8 cellular contexts compared by ENCODE assay signal in the genomic region with DNA sequence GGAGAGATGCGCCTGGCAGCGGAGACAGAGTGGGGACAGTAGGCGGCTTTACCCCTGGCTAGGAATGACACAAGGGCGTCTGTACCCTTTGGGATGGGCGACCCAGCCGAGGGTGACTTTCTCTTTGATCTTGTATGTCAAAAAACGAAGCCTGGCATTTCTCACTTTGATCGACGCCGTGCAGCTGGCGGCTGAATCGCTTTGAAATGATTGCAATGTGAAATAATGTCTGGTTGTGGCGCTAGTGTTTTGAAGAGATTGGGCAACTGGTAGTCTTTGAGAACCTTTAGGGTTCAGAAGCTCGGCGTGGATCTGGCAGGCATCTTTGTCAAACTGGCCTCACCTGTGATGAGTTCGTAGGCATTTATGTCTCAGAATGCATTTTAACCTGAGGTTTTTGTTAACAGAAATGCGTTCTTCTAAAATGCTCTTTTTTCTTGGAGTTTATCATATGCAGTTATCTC. TPM values are rescaled to one million over a fixed set of nuclear protein-coding genes. Genes with fewer than 3 reads are reported as not detected.
DNase-seq lines count a peak whose midpoint lies in the region; ATAC-seq lines count a peak whose summit lies in the region.

No MANE protein-coding gene starts in this region.

- peaks cover 26% of the 10 kb centered on the region for H3K36me3 ChIP-seq in BLaER1
- no peaks in the 10 kb centered on the region for H3K36me3 ChIP-seq in stomach smooth muscle (ENCODE audit: control insufficient read depth in 2 of 2, insufficient read depth in 2 of 2, low read length in 2 of 2)

- peak overlapping the region; percentile 91 to 96 (median 92) for H3K4me3 Mint-ChIP-seq in T-cell

- CTCF ChIA-PET in T-cell (lab: Charles Lee), result interaction anchor here (0.5 to 2.8 kb wide), 27 partner anchors 9 to 604 kb away, joined by 3 to 34 read pairs (median 4); partner anchors contain the start of genes CSRNP2 (in 1 of the 2), DAZAP2 (in 1 of the 2), DIP2B (in 1 of the 2) and SLC11A2 (in 1 of the 2)

- peaks cover 23% of the 10 kb centered on the region for H4K20me1 ChIP-seq in BLaER1

- peaks cover 0 to 3% (median 0%) of the 10 kb centered on the region in 3 donors for H3K9me3 Mint-ChIP-seq in T-cell

- peaks cover 33 to 48% (median 46%) of the 10 kb centered on the region in 3 donors for H3K4me1 Mint-ChIP-seq in T-cell

- H3K9me3 ChIP-seq in BLaER1 (peaks cover 20% of the 10 kb centered on the region), stomach smooth muscle (ENCODE audit: control insufficient read depth in 2 of 2, low read length in 2 of 2) (no peaks in the 10 kb centered on the region)

- peak overlapping the region; percentile 90 to 94 for H3K27ac Mint-ChIP-seq in T-cell

- peak; percentile 51 for DNase-seq in HT1080 (ENCODE audit: low read depth)
- DNase-seq in T-cell, result peak in 30 of 34 experiments; percentile 13 to 63 (median 36)
- peak; percentile 34 for DNase-seq in dedifferentiated amniotic fluid mesenchymal stem cell (ENCODE audit: extremely low spot score)
- peak; percentile 55 for DNase-seq in medulla oblongata (ENCODE audit: extremely low spot score)

- peak overlapping the region; percentile 97 for H3K4me3 ChIP-seq in BLaER1
- H3K4me3 ChIP-seq in stomach smooth muscle (ENCODE audit: low read length in 2 of 2), result peak overlapping the region; percentile 74 to 90

- H3K36me3 Mint-ChIP-seq in T-cell, result no peaks in the 10 kb centered on the region

- POLR2A ChIA-PET in T-cell (lab: Charles Lee), result interaction anchor here (0.6 to 1.0 kb wide), 5 partner anchors 60 to 474 kb away, joined by 3 to 6 read pairs (median 3); partner anchors contain the start of genes DAZAP2 (in 1 of the 2) and POU6F1 (in 1 of the 2)

- H3K27ac ChIP-seq in BLaER1, result peak overlapping the region; percentile 92
- peak overlapping the region; percentile 95 for H3K27ac ChIP-seq in stomach smooth muscle (ENCODE audit: low read length)

- H3K27me3 ChIP-seq in BLaER1, result no peaks in the 10 kb centered on the region
- H3K27me3 ChIP-seq in stomach smooth muscle (ENCODE audit: control insufficient read depth in 1 of 2, insufficient read depth in 2 of 2, low read length in 2 of 2), result no peaks in the 10 kb centered on the region

- ATAC-seq in GM18867 (IDR thresholded peaks at IDR 0.05; ENCODE audit: unreplicated experiment) (peak; percentile 34), T-cell (replicated peaks in 1 of 4) (peak; percentile 5 to 20 (median 17)), HG02885 (IDR thresholded peaks at IDR 0.05; ENCODE audit: poor library complexity, unreplicated experiment) (no peak)

- H3K9ac ChIP-seq in BLaER1 (peak overlapping the region; percentile 95), stomach smooth muscle (ENCODE audit: low read length in 2 of 2) (peak overlapping the region; percentile 71 to 89)

- H3K4me1 ChIP-seq in BLaER1 (peaks cover 36% of the 10 kb centered on the region), stomach smooth muscle (ENCODE audit: control insufficient read depth, insufficient read depth, low read length) (peaks cover 12% of the 10 kb centered on the region)

- H3K27me3 Mint-ChIP-seq in T-cell, result no peaks in the 10 kb centered on the region

- H3K4me2 ChIP-seq in BLaER1, result peak overlapping the region; percentile 82

RNA-seq across cellular contexts. Expression of gene ATF1, which starts 1.0 kb away (rescaled TPM):
- 42.3 and 65.4 TPM in 2 replicates for total RNA-seq in HT1080 (2014; rRNA removed; shearing (Covaris generic))
- polyA plus RNA-seq in HT1080 (2015; cell fraction: cytosol; rRNA removed), result 34.0 and 34.7 TPM in 2 replicates
- 16.3 and 30.5 TPM in 2 replicates for polyA plus RNA-seq in HT1080 (2015; cell fraction: nucleus; rRNA removed)
- total RNA-seq in T-cell, result 10 to 100 TPM; 33.2 to 42.8 (median 35.5) TPM
